Comparison of ENCODE assay signal across 1 cellular context in genomic region chr19:55212447-55212846, GRCh38.
TF ChIP-seq lines count a peak whose summit lies in the region.

No MANE protein-coding gene starts in this region.

TF ChIP-seq in GM12878, 131 proteins besides CTCF, POLR2A, EP300 and RAD21:
- TF ChIP-seq SMC3 (IDR thresholded peaks at IDR 0.05; ENCODE audit: borderline replicate concordance, low read length) = peak; percentile 71
- no peak for TF ChIP-seq ZNF622 (IDR thresholded peaks at IDR 0.05)
